In the genomic region with DNA sequence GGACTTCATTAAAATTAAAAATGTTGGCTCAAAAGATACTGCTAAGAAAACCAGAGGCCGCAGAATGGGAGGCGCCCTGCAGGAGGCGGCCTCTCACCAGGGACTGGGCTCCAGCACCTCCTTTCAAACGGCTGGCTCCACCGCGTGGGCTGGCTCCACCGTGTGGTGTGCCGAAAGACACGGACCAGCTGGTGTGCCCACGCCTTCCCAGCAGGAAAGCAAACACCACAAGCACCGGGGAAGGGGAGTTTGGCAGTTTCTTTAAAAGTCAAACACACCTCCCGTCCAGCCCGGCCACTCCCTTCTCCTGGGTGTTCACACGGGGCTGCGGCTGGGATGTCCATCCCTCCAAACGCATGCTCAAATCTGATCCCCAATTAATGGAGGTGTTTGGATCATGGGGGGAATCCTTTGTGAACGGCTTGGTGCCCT, we compare ENCODE assay signal across 8 cellular contexts. TPM values are rescaled to one million over a fixed set of nuclear protein-coding genes. Genes with fewer than 3 reads are reported as not detected.
DNase-seq lines count a peak whose midpoint lies in the region; ATAC-seq and TF ChIP-seq lines count a peak whose summit lies in the region.

No MANE protein-coding gene starts in this region.

- H3K9me1 ChIP-seq in IMR-90 (ENCODE audit: insufficient read depth, low read length), result peaks cover 2% of the 10 kb centered on the region; the same call in 1 of the 2 replicates

- H3K4me3 Mint-ChIP-seq in CD4-positive, CD25-positive, alpha-beta regulatory T cell, result no peak overlapping the region

- H3K23ac ChIP-seq in IMR-90 (ENCODE audit: low read depth, low read length), result no peak overlapping the region

- H3K4me3 ChIP-seq in CD4-positive, CD25-positive, alpha-beta regulatory T cell (ENCODE audit: low read depth, low read length), result no peak overlapping the region
- no peak overlapping the region for H3K4me3 ChIP-seq in IMR-90 (ENCODE audit: insufficient read depth, low read depth, low read length)
- H3K4me3 ChIP-seq in astrocyte of the cerebellum (ENCODE audit: low read depth, low read length), result no peak overlapping the region

- no CpG with 5 or more reads among the region's 17 CpGs for WGBS in IMR-90 (ENCODE audit: extremely low coverage in 2 of 2, insufficient read length in 1 of 2), 2 experiments

- peak overlapping the region; percentile 65 for H3K4me2 ChIP-seq in IMR-90 (ENCODE audit: low read depth, low read length)

- peak; percentile 70 for TF ChIP-seq RAD21 in IMR-90 (IDR thresholded peaks at IDR 0.05; ENCODE audit: low read length)

- no peak overlapping the region for H3K18ac ChIP-seq in IMR-90 (ENCODE audit: low read depth, low read length)

- H3K4me1 Mint-ChIP-seq in CD4-positive, CD25-positive, alpha-beta regulatory T cell, result peaks cover 0 to 9% (median 7%) of the 10 kb centered on the region in 4 donors

- H3K27ac ChIP-seq in CD4-positive, CD25-positive, alpha-beta regulatory T cell (ENCODE audit: insufficient read depth, low read length, poor library complexity, severe bottlenecking), result no peak overlapping the region
- peak overlapping the region; percentile 19; the same call in 1 of the 2 replicates for H3K27ac ChIP-seq in IMR-90 (ENCODE audit: insufficient read depth, low read length)

- no peak for TF ChIP-seq POLR2A in IMR-90 (IDR thresholded peaks at IDR 0.05; ENCODE audit: low read depth, low read length)

- H2AK5ac ChIP-seq in IMR-90 (ENCODE audit: low read depth, low read length), result 0 out of 2 replicates have a peak overlapping the region, but pooled peaks have one; percentile 3

- 0 out of 4 replicates have a peak, but pooled peaks cover 0 to 2% of the 10 kb centered on the region in 2 experiments for H3K79me1 ChIP-seq in IMR-90 (ENCODE audit: low read depth in 1 of 2, low read length in 2 of 2)

- peak overlapping the region in 1 of 2 experiments; percentile 8; a peak in 1 of 4 replicates for H4K8ac ChIP-seq in IMR-90 (ENCODE audit: low read depth in 2 of 2, low read length in 2 of 2)

- ATAC-seq in CD4-positive, CD25-positive, alpha-beta regulatory T cell (ENCODE audit: low read depth in 2 of 2), result peak; percentile 78 to 79
- ATAC-seq in IMR-90 (ENCODE audit: low read depth) (peak; percentile 100), GM19467 (IDR thresholded peaks at IDR 0.05; ENCODE audit: unreplicated experiment) (no peak), HG03135 (IDR thresholded peaks at IDR 0.05; ENCODE audit: unreplicated experiment) (no peak)

- no peak overlapping the region for H3K56ac ChIP-seq in IMR-90 (ENCODE audit: extremely low read depth, insufficient read depth, low read length)

- CTCF ChIA-PET in IMR-90 (lab: Yijun Ruan, JAX), result interaction anchor here (0.7 to 0.8 kb wide), 2 partner anchors 130 to 152 kb away, joined by 3 to 4 read pairs; partner anchors contain the start of genes MSRB1 and RPS2

- H4K91ac ChIP-seq in IMR-90 (ENCODE audit: insufficient read depth, low read depth, low read length), result no peak overlapping the region

- H3K36me3 Mint-ChIP-seq in CD4-positive, CD25-positive, alpha-beta regulatory T cell, result peaks cover 19% of the 10 kb centered on the region

- no peak overlapping the region for H3K14ac ChIP-seq in IMR-90 (replicated peaks; ENCODE audit: low read depth, low read length)

- no peak overlapping the region for H3K9ac ChIP-seq in IMR-90 (ENCODE audit: low read depth, low read length)

- in situ Hi-C loops in IMR-90 (cut with MboI; ENCODE audit: low sequenced_read_pairs), result no loop called here
- in situ Hi-C loops in astrocyte of the cerebellum (cut with HindIII; ENCODE audit: low sequenced_read_pairs), result no loop called here

- H3K9me3 Mint-ChIP-seq in CD4-positive, CD25-positive, alpha-beta regulatory T cell, result no peaks in the 10 kb centered on the region

- no peak overlapping the region for H2BK20ac ChIP-seq in IMR-90 (ENCODE audit: low read depth, low read length)

- H4K5ac ChIP-seq in IMR-90 (ENCODE audit: low read depth, low read length), result no peak overlapping the region

- intact Hi-C loops in IMR-90 (cut with micrococcal nuclease), result loop anchor here (1.0 kb wide), 1 partner anchor 117 kb away; no protein-coding TSS in a partner anchor

- H3K27ac Mint-ChIP-seq in CD4-positive, CD25-positive, alpha-beta regulatory T cell, result peak overlapping the region in 1 of 3 donors; percentile 67

- H3K36me3 ChIP-seq in CD4-positive, CD25-positive, alpha-beta regulatory T cell (ENCODE audit: control insufficient read depth, insufficient read depth, low read length), result peaks cover 47% of the 10 kb centered on the region
- peaks cover 23% of the 10 kb centered on the region; the same call in 1 of the 2 replicates for H3K36me3 ChIP-seq in IMR-90 (ENCODE audit: control insufficient read depth, insufficient read depth, low read length)

- no peaks in the 10 kb centered on the region for H3K4me1 ChIP-seq in CD4-positive, CD25-positive, alpha-beta regulatory T cell (ENCODE audit: control insufficient read depth, insufficient read depth, low read length, poor library complexity, severe bottlenecking)
- H3K4me1 ChIP-seq in IMR-90 (ENCODE audit: control insufficient read depth, insufficient read depth, low read length), result peaks cover 4% of the 10 kb centered on the region; the same call in 1 of the 2 replicates

- no TSS peak for BruUV-seq in IMR-90 (replicated peaks; lab: Mats Ljungman, UMichigan)

- H2BK120ac ChIP-seq in IMR-90 (ENCODE audit: low read depth, low read length), result no peak overlapping the region

- H2BK5ac ChIP-seq in IMR-90 (ENCODE audit: low read depth, low read length, poor library complexity, severe bottlenecking), result no peak overlapping the region

- peak overlapping the region; percentile 9; the same call in 1 of the 2 replicates for H3K4ac ChIP-seq in IMR-90 (ENCODE audit: low read depth, low read length)

- H3K27me3 Mint-ChIP-seq in CD4-positive, CD25-positive, alpha-beta regulatory T cell, result no peaks in the 10 kb centered on the region

- no peaks in the 10 kb centered on the region for H3K9me3 ChIP-seq in CD4-positive, CD25-positive, alpha-beta regulatory T cell (ENCODE audit: control insufficient read depth in 2 of 2, low read length in 2 of 2)
- no peaks in the 10 kb centered on the region for H3K9me3 ChIP-seq in IMR-90 (ENCODE audit: control insufficient read depth, insufficient read depth, low read length)

- POLR2A ChIA-PET in IMR-90 (lab: Charles Lee; ENCODE audit: unreplicated experiment), result no interaction called here

- no peaks in the 10 kb centered on the region for H3K27me3 ChIP-seq in CD4-positive, CD25-positive, alpha-beta regulatory T cell (ENCODE audit: control insufficient read depth, insufficient read depth, low read length)
- no peaks in the 10 kb centered on the region for H3K27me3 ChIP-seq in IMR-90 (ENCODE audit: control insufficient read depth, insufficient read depth, low read length)

- peak overlapping the region; percentile 25 for H2AK9ac ChIP-seq in IMR-90 (replicated peaks; ENCODE audit: low read depth, low read length, poor library complexity)

- peak overlapping the region; percentile 84 for H2AFZ ChIP-seq in IMR-90 (replicated peaks; ENCODE audit: low read length, poor library complexity)

- dilution Hi-C loops in IMR-90 (cut with HindIII; ENCODE audit: low sequenced_read_pairs, unreplicated experiment), result no loop called here

- DNase-seq in CD4-positive, CD25-positive, alpha-beta regulatory T cell, result peak in 2 of 3 donors; percentile 36 to 59
- DNase-seq in IMR-90 (peak; percentile 85), SK-N-DZ (ENCODE audit: low spot score) (peak; percentile 50), astrocyte of the cerebellum (ENCODE audit: low read depth) (peak; percentile 16), iPS-NIHi7 (ENCODE audit: extremely low spot score) (peak; percentile 81)
- peak; percentile 33 for DNase-seq in stimulated activated CD4-positive, alpha-beta T cell treated with anti-CD3 and anti-CD28 coated beads, Interleukin-1b, Interleukin-23, amount 100 ng/mL, for 4 hours (ENCODE audit: low read depth in 2 of 2)

- no peaks in the 10 kb centered on the region for H4K20me1 ChIP-seq in IMR-90 (ENCODE audit: insufficient read depth, low read length)

- TF ChIP-seq CTCF in IMR-90 (conservative IDR thresholded peaks at IDR 0.05; ENCODE audit: low read depth, low read length) (peak; percentile 87), astrocyte of the cerebellum (IDR thresholded peaks at IDR 0.05; ENCODE audit: low read depth, low read length, missing control alignments) (peak; percentile 50)

- H2BK15ac ChIP-seq in IMR-90 (ENCODE audit: low read depth, low read length), result no peak overlapping the region

RNA-seq across cellular contexts. Expression of gene HAGH, which starts 13.9 kb away (rescaled TPM):
- total RNA-seq in CD4-positive, CD25-positive, alpha-beta regulatory T cell, result 36.1 TPM
- 10 to 100 TPM; 42.1 to 69.1 (median 48.9) TPM for polyA plus RNA-seq in CD4-positive, CD25-positive, alpha-beta regulatory T cell
- total RNA-seq in IMR-90 (2012; rRNA removed), result 30.8 and 35.6 TPM in 2 replicates
- 52.2 and 58.6 TPM in 2 replicates for polyA plus RNA-seq in IMR-90 (2012; rRNA removed)
- 60.1 and 99.4 TPM in 2 replicates for polyA plus RNA-seq in IMR-90 (2012; cell fraction: cytosol; rRNA removed)
- polyA plus RNA-seq in IMR-90 (2012; cell fraction: nucleus; rRNA removed; ENCODE audit: low replicate concordance), result 32.6 and 54.1 TPM in 2 replicates
- polyA plus RNA-seq in SK-N-DZ (2014; cell fraction: cytosol; rRNA removed), result 149 and 250 TPM in 2 replicates
- polyA plus RNA-seq in SK-N-DZ (2014; cell fraction: nucleus; rRNA removed), result 141 and 215 TPM in 2 replicates

RNA-seq across cellular contexts. Expression of gene FAHD1, which starts 14.3 kb away (rescaled TPM):
- total RNA-seq in CD4-positive, CD25-positive, alpha-beta regulatory T cell, result 4.5 TPM
- 10 to 100 TPM; 16.3 to 25.8 (median 22.4) TPM for polyA plus RNA-seq in CD4-positive, CD25-positive, alpha-beta regulatory T cell
- total RNA-seq in IMR-90 (2012; rRNA removed), result 85.8 and 85.9 TPM in 2 replicates
- 65.3 and 81.8 TPM in 2 replicates for polyA plus RNA-seq in IMR-90 (2012; rRNA removed)
- 98.5 and 99.7 TPM in 2 replicates for polyA plus RNA-seq in IMR-90 (2012; cell fraction: cytosol; rRNA removed)
- polyA plus RNA-seq in IMR-90 (2012; cell fraction: nucleus; rRNA removed; ENCODE audit: low replicate concordance), result 9.4 and 27.5 TPM in 2 replicates
- polyA plus RNA-seq in SK-N-DZ (2014; cell fraction: cytosol; rRNA removed), result 63.4 and 97.7 TPM in 2 replicates
- polyA plus RNA-seq in SK-N-DZ (2014; cell fraction: nucleus; rRNA removed), result 17.8 and 19.4 TPM in 2 replicates

RNA-seq across cellular contexts. Expression of gene IGFALS, which starts 19.2 kb away (rescaled TPM):
- total RNA-seq in CD4-positive, CD25-positive, alpha-beta regulatory T cell, result 0.84 TPM
- under 1 TPM in 1 of 4 donors, not detected in 3; 0.24 TPM for polyA plus RNA-seq in CD4-positive, CD25-positive, alpha-beta regulatory T cell
- not detected in 2 replicates for total RNA-seq in IMR-90 (2012; rRNA removed)
- not detected in 2 replicates for polyA plus RNA-seq in IMR-90 (2012; rRNA removed)
- polyA plus RNA-seq in IMR-90 (2012; cell fraction: cytosol; rRNA removed), result 0.03 TPM in 1 of 2 replicates, not detected in the other
- 0.09 and 0.25 TPM in 2 replicates for polyA plus RNA-seq in IMR-90 (2012; cell fraction: nucleus; rRNA removed; ENCODE audit: low replicate concordance)
- polyA plus RNA-seq in SK-N-DZ (2014; cell fraction: cytosol; rRNA removed), result 0.32 TPM in 1 of 2 replicates, not detected in the other
- polyA plus RNA-seq in SK-N-DZ (2014; cell fraction: nucleus; rRNA removed), result 0.78 and 1.0 TPM in 2 replicates

RNA-seq across cellular contexts. Expression of gene NUBP2, which starts 30.0 kb away (rescaled TPM):
- 41.6 TPM for total RNA-seq in CD4-positive, CD25-positive, alpha-beta regulatory T cell
- polyA plus RNA-seq in CD4-positive, CD25-positive, alpha-beta regulatory T cell, result 100 to 1,000 TPM in 1 of 4 donors, 10 to 100 TPM in 3; 88.8 to 104 (median 96.6) TPM
- total RNA-seq in IMR-90 (2012; rRNA removed), result 51.1 and 131 TPM in 2 replicates
- polyA plus RNA-seq in IMR-90 (2012; rRNA removed), result 62.6 and 75.9 TPM in 2 replicates
- polyA plus RNA-seq in IMR-90 (2012; cell fraction: cytosol; rRNA removed), result 64.6 and 131 TPM in 2 replicates
- 50.7 and 143 TPM in 2 replicates for polyA plus RNA-seq in IMR-90 (2012; cell fraction: nucleus; rRNA removed; ENCODE audit: low replicate concordance)
- 302 and 363 TPM in 2 replicates for polyA plus RNA-seq in SK-N-DZ (2014; cell fraction: cytosol; rRNA removed)
- 364 and 474 TPM in 2 replicates for polyA plus RNA-seq in SK-N-DZ (2014; cell fraction: nucleus; rRNA removed)

RNA-seq across cellular contexts. Expression of gene SPSB3, which starts 30.4 kb away (rescaled TPM):
- total RNA-seq in CD4-positive, CD25-positive, alpha-beta regulatory T cell, result 85.2 TPM
- polyA plus RNA-seq in CD4-positive, CD25-positive, alpha-beta regulatory T cell, result 10 to 100 TPM; 61.1 to 72.3 (median 70.8) TPM
- total RNA-seq in IMR-90 (2012; rRNA removed), result 9.1 and 10.6 TPM in 2 replicates
- 30.8 and 34.0 TPM in 2 replicates for polyA plus RNA-seq in IMR-90 (2012; rRNA removed)
- polyA plus RNA-seq in IMR-90 (2012; cell fraction: cytosol; rRNA removed), result 24.8 and 37.1 TPM in 2 replicates
- 165 and 400 TPM in 2 replicates for polyA plus RNA-seq in IMR-90 (2012; cell fraction: nucleus; rRNA removed; ENCODE audit: low replicate concordance)
- 82.2 and 92.1 TPM in 2 replicates for polyA plus RNA-seq in SK-N-DZ (2014; cell fraction: cytosol; rRNA removed)
- 322 and 438 TPM in 2 replicates for polyA plus RNA-seq in SK-N-DZ (2014; cell fraction: nucleus; rRNA removed)

Comparison
In these comparisons a context has a peak if more than half of its experiments do, and no peak if none do; other contexts are left out.
1. ATAC-seq: peak in CD4-positive, CD25-positive, alpha-beta regulatory T cell (2 of 2) and IMR-90 (single experiment); none in GM19467 (single experiment) and HG03135 (single experiment).
2. DNase-seq: peak in every context shown above with its lines; median percentile 85 in IMR-90; 81 in iPS-NIHi7; 50 in SK-N-DZ; 48 in CD4-positive, CD25-positive, alpha-beta regulatory T cell; 33 in stimulated activated CD4-positive, alpha-beta T cell treated with anti-CD3 and anti-CD28 coated beads, Interleukin-1b, Interleukin-23, amount 100 ng/mL, for 4 hours; 16 in astrocyte of the cerebellum.
3. RNA of gene FAHD1, which starts 14.3 kb away (total RNA-seq): 85.8 to 85.9 TPM in IMR-90; 4.5 TPM in CD4-positive, CD25-positive, alpha-beta regulatory T cell (single experiment); every median in the first group is over 10 times any median in the second.